ENCODE assay signal across 8 cellular contexts in genomic region chr3:53114412-53115074, GRCh38. TPM values are rescaled to one million over a fixed set of nuclear protein-coding genes. Genes with fewer than 3 reads are reported as not detected.
DNase-seq lines count a peak whose midpoint lies in the region; ATAC-seq and TF ChIP-seq lines count a peak whose summit lies in the region.

No MANE protein-coding gene starts in this region.

- TF ChIP-seq CTCF in RWPE1 (conservative IDR thresholded peaks at IDR 0.05; ENCODE audit: low read depth) (no peak), vagina (IDR thresholded peaks at IDR 0.05) (no peak), A673 (conservative IDR thresholded peaks at IDR 0.05; ENCODE audit: low read depth, low read length) (no peak)

- no peaks in the 10 kb centered on the region for H3K9me3 ChIP-seq in vagina
- H3K9me3 ChIP-seq in A673 (ENCODE audit: low read depth, low read length, poor library complexity, severe bottlenecking): no peaks in the 10 kb centered on the region

- intact Hi-C loops in vagina (cut with DNase I): loop anchor here (2.0 kb wide), 1 partner anchor 82 kb away; no protein-coding TSS in a partner anchor
- intact Hi-C loops in A673 (cut with micrococcal nuclease; ENCODE audit: unreplicated experiment): loop anchor here (1.0 kb wide), 1 partner anchor 82 kb away; no protein-coding TSS in a partner anchor

- DNase-seq in stimulated activated CD4-positive, alpha-beta T cell treated with anti-CD3 and anti-CD28 coated beads, Interleukin-1b, Interleukin-23, amount 100 ng/mL, for 48 hours: peak; percentile 42
- no peak for DNase-seq in stimulated activated CD4-positive, alpha-beta T cell treated with anti-CD3 and anti-CD28 coated beads, Interleukin-4, amount 100 ng/mL, for 4 hours
- DNase-seq in RWPE1 (ENCODE audit: low spot score) (peak; percentile 48), glomerular visceral epithelial cell (ENCODE audit: extremely low spot score) (peak; percentile 51), vagina (ENCODE audit: extremely low spot score in 2 of 2) (no peak), anterior cingulate cortex (lab: John Stamatoyannopoulos, UW) (no peak), A673 (ENCODE audit: low spot score) (no peak)

- H3K4me1 ChIP-seq in vagina (peaks cover 11% of the 10 kb centered on the region), A673 (ENCODE audit: insufficient read depth, low read length, poor library complexity, severe bottlenecking) (no peaks in the 10 kb centered on the region)

- BruUV-seq in A673 (replicated peaks; lab: Mats Ljungman, UMichigan): no TSS peak

- H3K27ac ChIP-seq in RWPE1: peak overlapping the region; percentile 15; the same call in 1 of the 2 replicates
- peak overlapping the region; percentile 20 for H3K27ac ChIP-seq in vagina
- H3K27ac ChIP-seq in A673 (ENCODE audit: low read depth, low read length, poor library complexity, severe bottlenecking): no peak overlapping the region

- no peak for ATAC-seq in GM19023 (IDR thresholded peaks at IDR 0.05; ENCODE audit: unreplicated experiment)

- POLR2A ChIA-PET in RWPE1 (lab: Yijun Ruan, JAX; ENCODE audit: low non-redundant PET): no interaction called here
- POLR2A ChIA-PET in A673 (lab: Charles Lee; ENCODE audit: low non-redundant PET): no interaction called here

- no peak for TF ChIP-seq POLR2A in vagina (IDR thresholded peaks at IDR 0.05)

- CTCF ChIA-PET in RWPE1 (lab: Yijun Ruan, JAX): interaction anchor here (0.6 to 1.3 kb wide), 6 partner anchors 79 to 293 kb away, joined by 3 to 11 read pairs (median 5); no protein-coding TSS in a partner anchor
- CTCF ChIA-PET in A673 (lab: Charles Lee): interaction anchor here (0.6 to 1.8 kb wide), 2 partner anchors 12 to 81 kb away, joined by 4 to 7 read pairs; no protein-coding TSS in a partner anchor

- no peaks in the 10 kb centered on the region for H3K27me3 ChIP-seq in vagina
- no peaks in the 10 kb centered on the region for H3K27me3 ChIP-seq in A673 (replicated peaks; ENCODE audit: insufficient read depth, low read depth, low read length, poor library complexity)

- no peak overlapping the region for H3K4me3 ChIP-seq in vagina
- H3K4me3 ChIP-seq in A673 (ENCODE audit: low read depth, low read length, poor library complexity, severe bottlenecking): no peak overlapping the region

- H3K36me3 ChIP-seq in vagina (peaks cover 0 to 39% of the 10 kb centered on the region in 2 donors), A673 (ENCODE audit: insufficient read depth, low read length, poor library complexity, severe bottlenecking) (peaks cover 8% of the 10 kb centered on the region)

RNA-seq across cellular contexts. Expression of gene RFT1, which starts 15.7 kb away (rescaled TPM):
- total RNA-seq in vagina (13.8 TPM), A673 (2021) (15.8 and 16.7 TPM in 2 replicates)

RNA-seq across cellular contexts. Expression of gene PRKCD, which starts 46.5 kb away (rescaled TPM):
- total RNA-seq in vagina (32.2 TPM), A673 (2021) (1.4 and 3.0 TPM in 2 replicates)

Comparison
In these comparisons a context has a peak if more than half of its experiments do, and no peak if none do; other contexts are left out.
1. DNase-seq: peak in stimulated activated CD4-positive, alpha-beta T cell treated with anti-CD3 and anti-CD28 coated beads, Interleukin-1b, Interleukin-23, amount 100 ng/mL, for 48 hours (single experiment), RWPE1 (single experiment) and glomerular visceral epithelial cell (single experiment); none in stimulated activated CD4-positive, alpha-beta T cell treated with anti-CD3 and anti-CD28 coated beads, Interleukin-4, amount 100 ng/mL, for 4 hours (0 of 2), vagina (0 of 2), anterior cingulate cortex (0 of 58) and A673 (single experiment).